ENCODE assay signal across 26 cellular contexts in genomic region chr3:182629521-182629920, GRCh38.
"Had no signal": no experiment of that assay in that cellular context is flagged by ENCODE, and none has a peak within 500 bp of the region (broad histone marks: within the 10 kb centered on the region; RNA-seq: fewer than 3 reads in every experiment).

No MANE protein-coding gene starts in this region.

- H3K4me3 ChIP-seq: MG63, SJCRH30 had no signal

- H3K27ac ChIP-seq: SJCRH30, VCaP had no signal

- DNase-seq: activated CD4-positive, alpha-beta memory T cell treated with anti-CD3 and anti-CD28 coated beads, Interleukin-2, amount 10 ng/mL, durations not matched to agents 7 days and 5 days; activated CD4-positive, alpha-beta T cell treated with anti-CD3 and anti-CD28 coated beads for 36 hours; activated CD4-positive, alpha-beta T cell treated with anti-CD3 and anti-CD28 coated beads, Interleukin-2, amount 50 U/mL, for 1 hour; activated gamma-delta T cell treated with Interleukin-2 at 50 U/mL for 16 hours; activated naive CD4-positive, alpha-beta T cell treated with anti-CD3 and anti-CD28 coated beads, Interleukin-2, amount 10 ng/mL, durations not matched to agents 7 days and 5 days; activated naive CD8-positive, alpha-beta T cell treated with anti-CD3 and anti-CD28 coated beads for 36 hours; activated T-cell treated with anti-CD3 and anti-CD28 coated beads for 4 hours; activated T-cell treated with anti-CD3 and anti-CD28 coated beads, Interleukin-2, amount 50 U/mL, for 48 hours; central memory CD4-positive, alpha-beta T cell; KG1; MG63; MV-4-11; NCI-H1092 treated with DMSO at 0.1 percent for 48 hours; NCI-H1417 treated with DMSO at 0.1 percent for 48 hours; NCI-H1694 treated with DMSO at 0.1 percent for 48 hours; NCI-H2029 treated with DMSO at 0.1 percent for 48 hours; NCI-H345; NCI-H510A; NCI-H526 treated with DMSO at 0.1 percent for 48 hours; NCI-H82; Right ventricle myocardium superior; SJCRH30; SK-N-SH; T-helper 1 cell had no signal

- H3K27me3 ChIP-seq: SJCRH30 had no signal

- ATAC-seq: activated CD4-positive, alpha-beta T cell treated with anti-CD3 and anti-CD28 coated beads for 36 hours; activated T-helper 17 cell treated with anti-CD3 and anti-CD28 coated beads, Interleukin-2, amount 50 U/mL, for 72 hours had no signal

- H3K4me1 ChIP-seq: SJCRH30 had no signal

- H3K9me3 ChIP-seq: MG63, SJCRH30, SK-N-SH had no signal

- H3K36me3 ChIP-seq: MG63, SJCRH30 had no signal
